8 cellular contexts compared by ENCODE assay signal in genomic region chr1:7705048-7705907, GRCh38.
DNase-seq lines count a peak whose midpoint lies in the region; ATAC-seq and TF ChIP-seq lines count a peak whose summit lies in the region.

No MANE protein-coding gene starts in this region.

- H4K91ac ChIP-seq in mesenchymal stem cell (ENCODE audit: low read length), result peak overlapping the region; percentile 59

- no peaks in the 10 kb centered on the region for H3K9me3 ChIP-seq in CD8-positive, alpha-beta T cell (ENCODE audit: low read length)
- H3K9me3 ChIP-seq in mesenchymal stem cell (ENCODE audit: control insufficient read depth, low read length) (no peaks in the 10 kb centered on the region), tibial artery (no peaks in the 10 kb centered on the region)

- peak overlapping the region; percentile 79 for H3K4me3 Mint-ChIP-seq in CD8-positive, alpha-beta T cell

- no peaks in the 10 kb centered on the region for H3K79me1 ChIP-seq in mesenchymal stem cell (replicated peaks; ENCODE audit: low read length, poor library complexity, severe bottlenecking)

- H3K14ac ChIP-seq in mesenchymal stem cell (ENCODE audit: low read length in 2 of 2), result peak overlapping the region in 1 of 2 experiments; percentile 94

- H2BK120ac ChIP-seq in mesenchymal stem cell (ENCODE audit: low read depth, low read length), result no peak overlapping the region

- peak overlapping the region; percentile 45 for H3K4me3 ChIP-seq in CD8-positive, alpha-beta T cell (ENCODE audit: low read depth, low read length)
- H3K4me3 ChIP-seq in coronary artery (peak overlapping the region; percentile 80), mesenchymal stem cell (ENCODE audit: insufficient read depth in 1 of 2, low read depth in 1 of 2, low read length in 2 of 2) (peak overlapping the region; percentile 56 to 61), tibial artery (peak overlapping the region; percentile 46 to 56)

- no peaks in the 10 kb centered on the region for H3K36me3 ChIP-seq in CD8-positive, alpha-beta T cell (ENCODE audit: insufficient read depth, low read length)
- H3K36me3 ChIP-seq in mesenchymal stem cell (ENCODE audit: control insufficient read depth in 1 of 2, insufficient read depth in 2 of 2, low read depth in 1 of 2, low read length in 2 of 2) (peaks cover 0 to 3% of the 10 kb centered on the region in 2 experiments), tibial artery (no peaks in the 10 kb centered on the region)

- peak overlapping the region in 1 of 2 experiments; percentile 50 for H3K4ac ChIP-seq in mesenchymal stem cell (ENCODE audit: low read depth in 1 of 2, low read length in 2 of 2)

- ATAC-seq in CD8-positive, alpha-beta T cell, result peak; percentile 2
- no peak for ATAC-seq in HG03457 (IDR thresholded peaks at IDR 0.05; ENCODE audit: unreplicated experiment)

- H3K4me1 ChIP-seq in CD8-positive, alpha-beta T cell (ENCODE audit: insufficient read depth, low read length), result peaks cover 4% of the 10 kb centered on the region
- peaks cover 14% of the 10 kb centered on the region for H3K4me1 ChIP-seq in mesenchymal stem cell (ENCODE audit: control insufficient read depth, insufficient read depth, low read depth, low read length)
- peaks cover 0 to 17% (median 13%) of the 10 kb centered on the region in 4 donors for H3K4me1 ChIP-seq in tibial artery

- peak overlapping the region; percentile 37 for H3K27ac Mint-ChIP-seq in CD8-positive, alpha-beta T cell

- no peak overlapping the region for H4K8ac ChIP-seq in mesenchymal stem cell (ENCODE audit: low read length)

- CTCF ChIA-PET in CD8-positive, alpha-beta T cell (lab: Charles Lee), result no interaction called here

- H3K23ac ChIP-seq in mesenchymal stem cell (ENCODE audit: low read length in 2 of 2), result peak overlapping the region in 1 of 2 experiments; percentile 90

- peak overlapping the region; percentile 40 to 59 for H3K18ac ChIP-seq in mesenchymal stem cell (ENCODE audit: low read depth in 1 of 2, low read length in 2 of 2)

- peak overlapping the region; percentile 58 for H2AFZ ChIP-seq in mesenchymal stem cell (ENCODE audit: low read depth, low read length)

- H2AK5ac ChIP-seq in mesenchymal stem cell (ENCODE audit: low read length, severe bottlenecking), result no peak overlapping the region

- H2BK15ac ChIP-seq in mesenchymal stem cell (ENCODE audit: low read depth, poor library complexity, severe bottlenecking), result peak overlapping the region; percentile 23

- H3K4me1 Mint-ChIP-seq in CD8-positive, alpha-beta T cell (ENCODE audit: low read depth), result peaks cover 11% of the 10 kb centered on the region

- peaks cover 57% of the 10 kb centered on the region for H3K27me3 Mint-ChIP-seq in CD8-positive, alpha-beta T cell (ENCODE audit: low read depth)

- H3K27me3 ChIP-seq in CD8-positive, alpha-beta T cell (ENCODE audit: insufficient read depth, low read length), result peaks cover 19% of the 10 kb centered on the region
- H3K27me3 ChIP-seq in mesenchymal stem cell (ENCODE audit: control insufficient read depth in 1 of 2, insufficient read depth in 1 of 2, low read length in 2 of 2) (peaks cover 35 to 69% of the 10 kb centered on the region in 2 experiments), tibial artery (peaks cover 0 to 29% of the 10 kb centered on the region in 2 donors)

- H3K4me2 ChIP-seq in mesenchymal stem cell (ENCODE audit: low read length, poor library complexity, severe bottlenecking), result peak overlapping the region; percentile 88

- no peak overlapping the region for H2BK5ac ChIP-seq in mesenchymal stem cell (ENCODE audit: low read depth, low read length, poor library complexity, severe bottlenecking)

- 7% methylated on average over 47 of the region's 106 CpGs for WGBS in mesenchymal stem cell

- H2BK12ac ChIP-seq in mesenchymal stem cell (ENCODE audit: low read length in 2 of 2), result no peak overlapping the region

- H3K9me3 Mint-ChIP-seq in CD8-positive, alpha-beta T cell, result no peaks in the 10 kb centered on the region

- H3K27ac ChIP-seq in CD8-positive, alpha-beta T cell (ENCODE audit: low read depth, low read length), result no peak overlapping the region
- H3K27ac ChIP-seq in VCaP, result peak overlapping the region; percentile 44
- H3K27ac ChIP-seq in coronary artery, result peak overlapping the region in 1 of 2 donors; percentile 77
- H3K27ac ChIP-seq in mesenchymal stem cell (ENCODE audit: low read length, poor library complexity, severe bottlenecking), result no peak overlapping the region
- H3K27ac ChIP-seq in tibial artery, result no peak overlapping the region

- intact Hi-C loops in CD8-positive, alpha-beta T cell (cut with DNase I, micrococcal nuclease), result loop anchor here in 1 of 2 experiments (2.0 kb wide), 1 partner anchor 36 kb away; no protein-coding TSS in a partner anchor
- intact Hi-C loops in tibial artery (cut with DNase I; ENCODE audit: low total_unique reads), result loop anchor here (5.0 kb wide), 1 partner anchor 62 kb away; no protein-coding TSS in a partner anchor

- TF ChIP-seq CTCF in CD8-positive, alpha-beta T cell (IDR thresholded peaks at IDR 0.05), result no peak
- no peak for TF ChIP-seq CTCF in VCaP (conservative IDR thresholded peaks at IDR 0.05)
- TF ChIP-seq CTCF in coronary artery (IDR thresholded peaks at IDR 0.05), result no peak
- TF ChIP-seq CTCF in tibial artery (IDR thresholded peaks at IDR 0.05), result no peak

- POLR2A ChIA-PET in CD8-positive, alpha-beta T cell (lab: Charles Lee), result no interaction called here

- H3K9ac ChIP-seq in mesenchymal stem cell (ENCODE audit: low read length), result no peak overlapping the region

- DNase-seq in CD8-positive, alpha-beta T cell, result peak; percentile 8 to 65 (median 33)
- no peak for DNase-seq in coronary artery (ENCODE audit: low spot score)
- no peak for DNase-seq in mesenchymal stem cell
- DNase-seq in tibial artery, result peak in 1 of 2 donors; percentile 65
- DNase-seq in superior temporal gyrus (ENCODE audit: extremely low spot score), result no peak
- DNase-seq in cortex of kidney (lab: John Stamatoyannopoulos, UW), result no peak

- H3K36me3 Mint-ChIP-seq in CD8-positive, alpha-beta T cell, result no peaks in the 10 kb centered on the region

Comparison
In these comparisons a context has a peak if more than half of its experiments do, and no peak if none do; other contexts are left out.
1. DNase-seq: peak in CD8-positive, alpha-beta T cell (7 of 7); none in coronary artery (single experiment), mesenchymal stem cell (single experiment), superior temporal gyrus (single experiment) and cortex of kidney (single experiment).
2. Peak in every context shown above with its lines, with median percentiles within 50 percentile points of each other: H3K4me3 ChIP-seq.